ENCODE assay signal across 28 cellular contexts in the genomic region with DNA sequence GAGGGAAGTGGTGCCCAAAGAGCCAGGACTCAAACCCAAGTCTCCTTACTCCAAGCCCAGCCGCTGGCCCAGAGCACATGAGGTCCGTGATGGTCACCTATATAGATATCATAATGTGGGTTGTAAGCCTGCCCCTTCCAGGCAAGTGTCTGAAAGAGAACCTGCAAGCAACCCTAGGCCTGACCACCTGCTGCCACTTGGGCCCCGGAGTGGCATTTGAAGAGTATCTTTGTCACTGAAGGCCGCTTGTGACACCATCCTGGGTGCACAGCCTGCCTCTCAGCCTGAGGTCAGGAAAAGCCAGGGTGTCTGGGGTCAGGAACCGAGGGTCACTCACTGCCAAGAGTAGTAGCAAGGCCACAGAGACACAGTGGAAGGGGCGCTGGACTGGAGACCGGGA. TPM values are rescaled to one million over a fixed set of nuclear protein-coding genes. Genes with fewer than 3 reads are reported as not detected.
"Had no signal": no experiment of that assay in that cellular context is flagged by ENCODE, and none has a peak within 500 bp of the region (broad histone marks: within the 10 kb centered on the region; RNA-seq: fewer than 3 reads in every experiment).

No MANE protein-coding gene starts in this region.

- H3K4me3 Mint-ChIP-seq: activated CD4-positive, alpha-beta T cell treated with anti-CD3 and anti-CD28 coated beads, Interleukin-2, amount 10 ng/mL, durations not matched to agents 24 days and 14 days; activated CD8-positive, alpha-beta memory T cell treated with anti-CD3 and anti-CD28 coated beads, Interleukin-2, amount 10 ng/mL, durations not matched to agents 7 days and 5 days; activated CD8-positive, alpha-beta T cell treated with anti-CD3 and anti-CD28 coated beads for 36 hours; activated naive CD8-positive, alpha-beta T cell treated with anti-CD3 and anti-CD28 coated beads, Interleukin-2, amount 50 U/mL, for 24 hours; activated T-helper 1 cell treated with anti-CD3 and anti-CD28 coated beads, Interleukin-12 subunit alpha, Interleukin-12 subunit beta, Interleukin-2, Interleukin-4 antibody, amounts not matched to agents 30 ng/mL and 10 ng/mL and 1 ng/mL, durations not matched to agents 14 hours and 24 hours and 36 hours; naive thymus-derived CD8-positive, alpha-beta T cell had no signal

- H3K9me3 ChIP-seq: left lung, lower lobe of right lung, thoracic aorta, uterus had no signal

- H3K36me3 ChIP-seq: esophagus muscularis mucosa, heart right ventricle, left lung, lower lobe of right lung, thoracic aorta, uterus had no signal

- H3K36me3 Mint-ChIP-seq: activated CD8-positive, alpha-beta memory T cell treated with anti-CD3 and anti-CD28 coated beads, Interleukin-2, amount 10 ng/mL, durations not matched to agents 7 days and 5 days; naive thymus-derived CD8-positive, alpha-beta T cell had no signal

- DNase-seq: activated CD4-positive, alpha-beta T cell treated with anti-CD3 and anti-CD28 coated beads, Interleukin-2, amount 10 ng/mL, durations not matched to agents 24 days and 14 days; activated CD4-positive, CD25-positive, alpha-beta regulatory T cell; activated CD8-positive, alpha-beta memory T cell treated with anti-CD3 and anti-CD28 coated beads, Interleukin-2, amount 10 ng/mL, durations not matched to agents 7 days and 5 days; activated CD8-positive, alpha-beta T cell treated with anti-CD3 and anti-CD28 coated beads for 36 hours; activated gamma-delta T cell treated with Interleukin-2 at 50 U/mL for 16 hours; activated naive CD4-positive, alpha-beta T cell treated with anti-CD3 and anti-CD28 coated beads, Interleukin-2, amount 50 U/mL, for 16 hours; activated naive CD8-positive, alpha-beta T cell treated with anti-CD3 and anti-CD28 coated beads, Interleukin-2, amount 50 U/mL, for 24 hours; activated T-cell treated with anti-CD3 and anti-CD28 coated beads for 4 hours; amygdala; caudate nucleus; dermis blood vessel endothelial cell; effector CD4-positive, alpha-beta T cell; foreskin keratinocyte; heart right ventricle; left lung; lower lobe of right lung; mesenchymal stem cell; stimulated activated CD4-positive, alpha-beta T cell treated with anti-CD3 and anti-CD28 coated beads, Interleukin-2, amount 100 ng/mL, for 48 hours; stimulated activated naive CD4-positive, alpha-beta T cell treated with Interleukin-2 at 50 U/mL for 16 hours; T-helper 2 cell; trophoblast cell; uterus had no signal

- H3K4me1 ChIP-seq: esophagus muscularis mucosa, foreskin keratinocyte, heart right ventricle, left lung, lower lobe of right lung, uterus had no signal

- H3K4me1 Mint-ChIP-seq: activated CD4-positive, alpha-beta T cell treated with anti-CD3 and anti-CD28 coated beads, Interleukin-2, amount 10 ng/mL, durations not matched to agents 24 days and 14 days; activated CD8-positive, alpha-beta memory T cell treated with anti-CD3 and anti-CD28 coated beads, Interleukin-2, amount 10 ng/mL, durations not matched to agents 7 days and 5 days; activated naive CD8-positive, alpha-beta T cell treated with anti-CD3 and anti-CD28 coated beads, Interleukin-2, amount 50 U/mL, for 24 hours; naive thymus-derived CD8-positive, alpha-beta T cell had no signal

- H3K27me3 ChIP-seq: left lung, uterus had no signal

- ATAC-seq: activated CD8-positive, alpha-beta memory T cell treated with anti-CD3 and anti-CD28 coated beads, Interleukin-2, amount 10 ng/mL, durations not matched to agents 7 days and 5 days; activated CD8-positive, alpha-beta T cell treated with anti-CD3 and anti-CD28 coated beads for 36 hours; activated naive CD8-positive, alpha-beta T cell treated with anti-CD3 and anti-CD28 coated beads, Interleukin-2, amount 50 U/mL, for 24 hours; foreskin keratinocyte; left lung; lower lobe of right lung; naive thymus-derived CD8-positive, alpha-beta T cell; right cardiac atrium had no signal

- H3K4me3 ChIP-seq: esophagus muscularis mucosa, heart right ventricle, left lung, lower lobe of right lung, thoracic aorta, uterus had no signal

- H3K9me3 Mint-ChIP-seq: activated CD4-positive, alpha-beta T cell treated with anti-CD3 and anti-CD28 coated beads, Interleukin-2, amount 10 ng/mL, durations not matched to agents 24 days and 14 days; activated CD8-positive, alpha-beta T cell treated with anti-CD3 and anti-CD28 coated beads for 36 hours; activated naive CD8-positive, alpha-beta T cell treated with anti-CD3 and anti-CD28 coated beads, Interleukin-2, amount 50 U/mL, for 24 hours; activated T-helper 1 cell treated with anti-CD3 and anti-CD28 coated beads, Interleukin-12 subunit alpha, Interleukin-12 subunit beta, Interleukin-2, Interleukin-4 antibody, amounts not matched to agents 30 ng/mL and 10 ng/mL and 1 ng/mL, durations not matched to agents 14 hours and 24 hours and 36 hours; naive thymus-derived CD8-positive, alpha-beta T cell had no signal

- H3K27ac Mint-ChIP-seq: activated CD4-positive, alpha-beta T cell treated with anti-CD3 and anti-CD28 coated beads, Interleukin-2, amount 10 ng/mL, durations not matched to agents 24 days and 14 days; activated CD8-positive, alpha-beta memory T cell treated with anti-CD3 and anti-CD28 coated beads, Interleukin-2, amount 10 ng/mL, durations not matched to agents 7 days and 5 days; activated CD8-positive, alpha-beta T cell treated with anti-CD3 and anti-CD28 coated beads for 36 hours; activated naive CD8-positive, alpha-beta T cell treated with anti-CD3 and anti-CD28 coated beads, Interleukin-2, amount 50 U/mL, for 24 hours; activated T-helper 1 cell treated with anti-CD3 and anti-CD28 coated beads, Interleukin-12 subunit alpha, Interleukin-12 subunit beta, Interleukin-2, Interleukin-4 antibody, amounts not matched to agents 30 ng/mL and 10 ng/mL and 1 ng/mL, durations not matched to agents 14 hours and 24 hours and 36 hours; naive thymus-derived CD8-positive, alpha-beta T cell had no signal

- H3K27ac ChIP-seq: esophagus muscularis mucosa, foreskin keratinocyte, heart right ventricle, left lung, lower lobe of right lung, thoracic aorta, uterus had no signal

RNA-seq across cellular contexts. Expression of a gene that starts 32.4 kb away (rescaled TPM):
- total RNA-seq: activated CD4-positive, alpha-beta T cell treated with anti-CD3 and anti-CD28 coated beads, Interleukin-2, amount 10 ng/mL, durations not matched to agents 24 days and 14 days; activated CD8-positive, alpha-beta memory T cell treated with anti-CD3 and anti-CD28 coated beads, Interleukin-2, amount 10 ng/mL, durations not matched to agents 7 days and 5 days; activated CD8-positive, alpha-beta T cell treated with anti-CD3 and anti-CD28 coated beads for 36 hours; activated T-helper 1 cell treated with anti-CD3 and anti-CD28 coated beads, Interleukin-12 subunit alpha, Interleukin-12 subunit beta, Interleukin-2, Interleukin-4 antibody, amounts not matched to agents 30 ng/mL and 10 ng/mL and 1 ng/mL, durations not matched to agents 14 hours and 24 hours and 36 hours; dermis blood vessel endothelial cell; esophagus muscularis mucosa; foreskin keratinocyte; heart right ventricle; left lung; lower lobe of right lung; naive thymus-derived CD8-positive, alpha-beta T cell; omental fat pad; right cardiac atrium; thoracic aorta had no signal
- polyA plus RNA-seq: foreskin keratinocyte; heart right ventricle; naive thymus-derived CD8-positive, alpha-beta T cell; right cardiac atrium had no signal

RNA-seq across cellular contexts. Expression of a gene that starts 35.2 kb away (rescaled TPM):
- total RNA-seq: activated CD4-positive, alpha-beta T cell treated with anti-CD3 and anti-CD28 coated beads, Interleukin-2, amount 10 ng/mL, durations not matched to agents 24 days and 14 days; activated CD8-positive, alpha-beta memory T cell treated with anti-CD3 and anti-CD28 coated beads, Interleukin-2, amount 10 ng/mL, durations not matched to agents 7 days and 5 days; activated CD8-positive, alpha-beta T cell treated with anti-CD3 and anti-CD28 coated beads for 36 hours; activated T-helper 1 cell treated with anti-CD3 and anti-CD28 coated beads, Interleukin-12 subunit alpha, Interleukin-12 subunit beta, Interleukin-2, Interleukin-4 antibody, amounts not matched to agents 30 ng/mL and 10 ng/mL and 1 ng/mL, durations not matched to agents 14 hours and 24 hours and 36 hours; dermis blood vessel endothelial cell; esophagus muscularis mucosa; foreskin keratinocyte; naive thymus-derived CD8-positive, alpha-beta T cell had no signal
- polyA plus RNA-seq: foreskin keratinocyte; naive thymus-derived CD8-positive, alpha-beta T cell had no signal
